ENCODE assay signal across 8 cellular contexts in genomic region chr19:53333466-53334449, GRCh38. TPM values are rescaled to one million over a fixed set of nuclear protein-coding genes. Genes with fewer than 3 reads are reported as not detected.
A peak's percentile ranks its signal among the peaks of the same experiment; 100 is the strongest.
DNase-seq lines count a peak whose midpoint lies in the region; ATAC-seq and TF ChIP-seq lines count a peak whose summit lies in the region.

Gene ZNF845, plus strand, starts transcription at chr19:53333749. Its CDS starts 7,559 bp downstream, at chr19:53341308.

- H3K4me3 Mint-ChIP-seq in WTC11: peak within 1 kb of the TSS; percentile 87

- POLR2A ChIA-PET in AG04449 (lab: Yijun Ruan, JAX) (no interaction called here), WTC11 (lab: Charles Lee) (interaction anchor here (0.6 to 0.7 kb wide), 3 partner anchors 27 to 961 kb away, joined by 3 to 4 read pairs (median 3); no protein-coding TSS in a partner anchor)

- TF ChIP-seq CTCF in AG04449 (IDR thresholded peaks at IDR 0.05; ENCODE audit: insufficient read depth, low read length, missing control alignments): no peak
- no peak for TF ChIP-seq CTCF in WTC11 (IDR thresholded peaks at IDR 0.05)

- peaks cover 9% of the 10 kb centered on the region for H3K36me3 Mint-ChIP-seq in WTC11

- H3K4me3 ChIP-seq in AG04449 (ENCODE audit: low read depth, low read length): peak within 1 kb of the TSS; percentile 83

- H3K9me3 Mint-ChIP-seq in WTC11: peaks cover 19% of the 10 kb centered on the region

- ATAC-seq in GM18868 (IDR thresholded peaks at IDR 0.05; ENCODE audit: unreplicated experiment) (peak; percentile 94), HG03108 (IDR thresholded peaks at IDR 0.05; ENCODE audit: unreplicated experiment) (peak; percentile 94), WTC11 (peak; percentile 95)

- peak within 1 kb of the TSS; percentile 93 for H3K27ac Mint-ChIP-seq in WTC11

- DNase-seq in AG04449 (ENCODE audit: low read depth, low spot score) (peak; percentile 45), NCI-H2196 (lab: John Stamatoyannopoulos, UW; ENCODE audit: unreplicated experiment) (peak; percentile 85), WTC11 (ENCODE audit: low spot score) (peak; percentile 98), iris pigment epithelial cell (ENCODE audit: low read depth) (peak; percentile 93)
- peak; percentile 94 for DNase-seq in central memory CD4-positive, alpha-beta T cell
- peak; percentile 95 for DNase-seq in stimulated activated CD4-positive, alpha-beta T cell treated with anti-CD3 and anti-CD28 coated beads, Interleukin-12 subunit alpha, Interleukin-12 subunit beta, amount 100 ng/mL, for 4 hours

- H3K27me3 Mint-ChIP-seq in WTC11 (ENCODE audit: low read depth): peaks cover 20% of the 10 kb centered on the region

- CTCF ChIA-PET in AG04449 (lab: Yijun Ruan, JAX): no interaction called here
- CTCF ChIA-PET in WTC11 (lab: Charles Lee): interaction anchor here (0.6 to 2.4 kb wide), 8 partner anchors 29 to 303 kb away, joined by 3 to 13 read pairs (median 3); partner anchors contain the start of gene ZNF765

- peaks cover 15% of the 10 kb centered on the region for H3K4me1 Mint-ChIP-seq in WTC11

TF ChIP-seq in WTC11, 78 proteins besides CTCF, POLR2A, EP300 and RAD21:
- TF ChIP-seq KAT7 (CRISPR knock-in tag; IDR thresholded peaks at IDR 0.05; ENCODE audit: borderline replicate concordance) (0 out of 2 replicates have a peak, but pooled peaks have one; percentile 46), ZNF425 (CRISPR knock-in tag; conservative IDR thresholded peaks at IDR 0.05) (no peak), PRDM15 (CRISPR knock-in tag; IDR thresholded peaks at IDR 0.05) (peak; percentile 46), MAX (CRISPR knock-in tag; IDR thresholded peaks at IDR 0.05) (peak; percentile 62), IRF2 (CRISPR knock-in tag; IDR thresholded peaks at IDR 0.05; ENCODE audit: borderline replicate concordance, low read depth) (no peak), ETV6 (CRISPR knock-in tag; IDR thresholded peaks at IDR 0.05) (0 out of 2 replicates have a peak, but pooled peaks have one; percentile 33), ARID4B (CRISPR knock-in tag; IDR thresholded peaks at IDR 0.05; ENCODE audit: borderline replicate concordance) (peak; percentile 53; the same call in 1 of the 2 replicates), SP1 (CRISPR knock-in tag; conservative IDR thresholded peaks at IDR 0.05) (peak; percentile 90), E2F4 (CRISPR knock-in tag; IDR thresholded peaks at IDR 0.05; ENCODE audit: borderline replicate concordance, low read depth) (no peak), FOXK1 (CRISPR knock-in tag; IDR thresholded peaks at IDR 0.05) (0 out of 2 replicates have a peak, but pooled peaks have one; percentile 33)

RNA-seq across cellular contexts. Expression of gene ZNF845, which starts in this region (rescaled TPM):
- total RNA-seq in WTC11 (2021): 16.0 to 18.5 TPM (median 16.3 TPM) in 3 replicates

Comparison
In these comparisons a context has a peak if more than half of its experiments do, and no peak if none do; other contexts are left out.
1. Peak in every context shown above with its lines: DNase-seq, ATAC-seq and H3K4me3 ChIP-seq.
2. DNase-seq: peak in every context shown above with its lines; median percentile 98 in WTC11; 95 in stimulated activated CD4-positive, alpha-beta T cell treated with anti-CD3 and anti-CD28 coated beads, Interleukin-12 subunit alpha, Interleukin-12 subunit beta, amount 100 ng/mL, for 4 hours; 94 in central memory CD4-positive, alpha-beta T cell; 93 in iris pigment epithelial cell; 85 in NCI-H2196; 45 in AG04449.